1 cellular context compared by ENCODE assay signal in genomic region chr12:56333679-56334489, GRCh38.
TF ChIP-seq lines count a peak whose summit lies in the region.

PAN2 (minus strand) TSS chr12:56334000; CDS start chr12:56333094, 906 bp downstream.

TF ChIP-seq in K562, 482 proteins besides CTCF, POLR2A, EP300 and RAD21 (continued from another document and continues in another):
- peak; percentile 77 for TF ChIP-seq ZNF395 (CRISPR knock-in tag; IDR thresholded peaks at IDR 0.05)
- TF ChIP-seq HDAC6 (IDR thresholded peaks at IDR 0.05; ENCODE audit: low read depth, low read length) = no peak
- TF ChIP-seq BCL6 (CRISPR knock-in tag; IDR thresholded peaks at IDR 0.05) = 0 out of 2 replicates have a peak, but pooled peaks have one; percentile 23
- no peak for TF ChIP-seq E4F1 (CRISPR knock-in tag; IDR thresholded peaks at IDR 0.05; ENCODE audit: borderline replicate concordance)
- TF ChIP-seq ZC3H4 (CRISPR knock-in tag; IDR thresholded peaks at IDR 0.05; ENCODE audit: borderline replicate concordance) = no peak
- TF ChIP-seq KLF6 (CRISPR knock-in tag; IDR thresholded peaks at IDR 0.05; ENCODE audit: borderline replicate concordance) = peak; percentile 21; the same call in 1 of the 2 replicates
- TF ChIP-seq ETS2 (tag; IDR thresholded peaks at IDR 0.05; ENCODE audit: borderline replicate concordance, poor library complexity, severe bottlenecking) = no peak
- no peak for TF ChIP-seq ZNF512 (tag; IDR thresholded peaks at IDR 0.05)
- no peak for TF ChIP-seq RREB1 (CRISPR knock-in tag; IDR thresholded peaks at IDR 0.05)
- TF ChIP-seq ZNF121 (CRISPR knock-in tag; conservative IDR thresholded peaks at IDR 0.05) = no peak
- no peak for TF ChIP-seq DLX4 (CRISPR knock-in tag; IDR thresholded peaks at IDR 0.05)
- TF ChIP-seq SRF (CRISPR knock-in tag; IDR thresholded peaks at IDR 0.05) = no peak
- no peak for TF ChIP-seq RBM14 (IDR thresholded peaks at IDR 0.05; ENCODE audit: borderline replicate concordance, insufficient read depth, low read depth, low read length)
- no peak for TF ChIP-seq ARID3A (IDR thresholded peaks at IDR 0.05; ENCODE audit: borderline replicate concordance, low read depth, low read length)
- TF ChIP-seq ZNF224 (CRISPR knock-in tag; IDR thresholded peaks at IDR 0.05) = no peak
- TF ChIP-seq CREM (IDR thresholded peaks at IDR 0.05; ENCODE audit: low read depth) = peak; percentile 95
- 0 out of 2 replicates have a peak, but pooled peaks have one; percentile 22 for TF ChIP-seq ZNF75A (CRISPR knock-in tag; IDR thresholded peaks at IDR 0.05)
- peak in 1 of 2 experiments; percentile 91; a peak in 2 of 4 replicates for TF ChIP-seq NONO (IDR thresholded peaks at IDR 0.05; ENCODE audit: low read depth in 2 of 2, low read length in 1 of 2)
- no peak for TF ChIP-seq SNAPC5 (CRISPR knock-in tag; IDR thresholded peaks at IDR 0.05)
- TF ChIP-seq KLF1 (tag; IDR thresholded peaks at IDR 0.05) = no peak
- TF ChIP-seq PKNOX1 (IDR thresholded peaks at IDR 0.05) = no peak
- no peak for TF ChIP-seq ZNF57 (CRISPR knock-in tag; IDR thresholded peaks at IDR 0.05)
- TF ChIP-seq ZNF740 (CRISPR knock-in tag; IDR thresholded peaks at IDR 0.05) = peak; percentile 69; the same call in 1 of the 2 replicates
- peak in 1 of 2 experiments; percentile 76; a peak in 2 of 4 replicates for TF ChIP-seq ZNF740 (tag; IDR thresholded peaks at IDR 0.05)
- TF ChIP-seq CHD2 (IDR thresholded peaks at IDR 0.05; ENCODE audit: low read depth, low read length) = peak; percentile 77
- TF ChIP-seq TAF1 (IDR thresholded peaks at IDR 0.05; ENCODE audit: control insufficient read depth, extremely low read depth, insufficient read depth, low read length, severe bottlenecking) = peak; percentile 81
- no peak for TF ChIP-seq ATF2 (CRISPR knock-in tag; IDR thresholded peaks at IDR 0.05)
- no peak for TF ChIP-seq PCBP2 (IDR thresholded peaks at IDR 0.05; ENCODE audit: low read depth, low read length, poor library complexity, severe bottlenecking)
- TF ChIP-seq RBM25 (IDR thresholded peaks at IDR 0.05; ENCODE audit: low read depth, low read length, severe bottlenecking) = peak; percentile 91
- 0 out of 2 replicates have a peak, but pooled peaks have one; percentile 35 for TF ChIP-seq TRIM28 (IDR thresholded peaks at IDR 0.05)
- TF ChIP-seq E2F1 (CRISPR knock-in tag; IDR thresholded peaks at IDR 0.05) = peak; percentile 59; the same call in 1 of the 2 replicates
- TF ChIP-seq GTF2A2 (tag; IDR thresholded peaks at IDR 0.05) = no peak
- TF ChIP-seq PTTG1 (tag; IDR thresholded peaks at IDR 0.05; ENCODE audit: low read depth) = no peak
- TF ChIP-seq MEIS2 (IDR thresholded peaks at IDR 0.05; ENCODE audit: partially characterized antibody) = no peak
- TF ChIP-seq NKRF (IDR thresholded peaks at IDR 0.05; ENCODE audit: borderline replicate concordance) = 0 out of 2 replicates have a peak, but pooled peaks have one; percentile 4
- TF ChIP-seq RFX5 (IDR thresholded peaks at IDR 0.05; ENCODE audit: low read depth, low read length) = peak; percentile 10; the same call in 1 of the 2 replicates
- TF ChIP-seq NCOA2 (IDR thresholded peaks at IDR 0.05; ENCODE audit: partially characterized antibody in 2 of 2) = no peak
- no peak; the same call in 1 of the 2 replicates for TF ChIP-seq ERF (CRISPR knock-in tag; IDR thresholded peaks at IDR 0.05)
